25 cellular contexts compared by ENCODE assay signal in the genomic region with DNA sequence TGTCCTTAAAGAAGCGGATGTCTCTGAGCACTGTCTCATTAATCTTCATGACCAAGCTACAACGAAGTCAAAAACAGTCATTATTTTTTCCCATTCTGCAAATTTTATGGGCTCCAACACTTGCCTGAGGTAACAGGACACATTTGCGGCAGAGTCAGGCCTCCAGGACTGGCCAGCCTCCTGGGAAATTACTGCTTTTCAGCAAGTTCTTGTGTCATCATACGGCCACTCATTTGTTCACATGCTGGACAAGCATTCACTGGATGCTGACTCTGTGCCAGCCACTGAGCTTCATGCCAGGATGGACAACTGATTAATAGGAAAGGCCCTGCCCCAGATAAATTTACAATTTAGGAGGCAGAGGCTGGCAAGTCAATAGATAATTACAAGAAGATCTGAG.
DNase-seq lines count a peak whose midpoint lies in the region; ATAC-seq and TF ChIP-seq lines count a peak whose summit lies in the region.
"Had no signal": no experiment of that assay in that cellular context is flagged by ENCODE, and none has a peak within 500 bp of the region (broad histone marks: within the 10 kb centered on the region; RNA-seq: fewer than 3 reads in every experiment).

No MANE protein-coding gene starts in this region.

- in situ Hi-C loops in mammary epithelial cell (cut with MboI; ENCODE audit: low sequenced_read_pairs in 2 of 2) = no loop called here

- H3K4me1 ChIP-seq in mammary epithelial cell (ENCODE audit: insufficient read depth, low read length) (peaks cover 60% of the 10 kb centered on the region), hepatocyte (ENCODE audit: insufficient read depth) (peaks cover 4% of the 10 kb centered on the region), suprapubic skin (peaks cover 57% of the 10 kb centered on the region)
- H3K4me1 ChIP-seq in naive thymus-derived CD4-positive, alpha-beta T cell (ENCODE audit: control insufficient read depth in 2 of 2, insufficient read depth in 2 of 2, low read length in 2 of 2) = no peaks in the 10 kb centered on the region
- H3K4me1 ChIP-seq: esophagus muscularis mucosa, tibial nerve had no signal

- TF ChIP-seq CTCF in mammary epithelial cell (conservative IDR thresholded peaks at IDR 0.05 in 1 of 2, IDR thresholded peaks at IDR 0.05 in 1 of 2; ENCODE audit: extremely low read depth in 1 of 2, insufficient read depth in 1 of 2, low read depth in 1 of 2, low read length in 2 of 2) (no peak), hepatocyte (IDR thresholded peaks at IDR 0.05; ENCODE audit: poor library complexity) (no peak), suprapubic skin (IDR thresholded peaks at IDR 0.05) (no peak)

- H4K20me1 ChIP-seq in mammary epithelial cell (ENCODE audit: insufficient read depth, low read length) = no peaks in the 10 kb centered on the region
- no peaks in the 10 kb centered on the region for H4K20me1 ChIP-seq in hepatocyte (ENCODE audit: insufficient read depth, poor library complexity, severe bottlenecking)

- BruUV-seq in mammary epithelial cell (replicated peaks; lab: Mats Ljungman, UMichigan) = no TSS peak

- H3K4me3 Mint-ChIP-seq in naive thymus-derived CD4-positive, alpha-beta T cell = no peak overlapping the region
- no peak overlapping the region for H3K4me3 Mint-ChIP-seq in activated naive CD8-positive, alpha-beta T cell treated with anti-CD3 and anti-CD28 coated beads for 36 hours
- H3K4me3 Mint-ChIP-seq: activated CD4-positive, alpha-beta T cell treated with anti-CD3 and anti-CD28 coated beads, Interleukin-2, amount 10 ng/mL, durations not matched to agents 7 days and 5 days; activated naive CD8-positive, alpha-beta T cell treated with anti-CD3 and anti-CD28 coated beads, Interleukin-2, amount 50 U/mL, for 24 hours; B cell had no signal

- H3K9me3 ChIP-seq in mammary epithelial cell (replicated peaks; ENCODE audit: insufficient read depth, low read length) = no peaks in the 10 kb centered on the region
- no peaks in the 10 kb centered on the region for H3K9me3 ChIP-seq in hepatocyte (ENCODE audit: low read depth)
- H3K9me3 ChIP-seq in suprapubic skin = no peaks in the 10 kb centered on the region
- no peaks in the 10 kb centered on the region for H3K9me3 ChIP-seq in naive thymus-derived CD4-positive, alpha-beta T cell (ENCODE audit: control insufficient read depth in 2 of 3, low read length in 3 of 3)
- H3K9me3 ChIP-seq: esophagus muscularis mucosa, heart left ventricle, left ventricle myocardium inferior, tibial nerve had no signal

- ATAC-seq in naive thymus-derived CD4-positive, alpha-beta T cell = no peak
- ATAC-seq: activated naive CD8-positive, alpha-beta T cell treated with anti-CD3 and anti-CD28 coated beads, Interleukin-2, amount 50 U/mL, for 24 hours; heart left ventricle; stimulated activated naive CD8-positive, alpha-beta T cell treated with anti-CD3 and anti-CD28 coated beads, Interleukin-15, Interleukin-2, amounts not matched to agents 100 U/mL and 50 U/mL, for 24 hours had no signal

- H3K9ac ChIP-seq in mammary epithelial cell (ENCODE audit: insufficient read depth, low read length) = peak overlapping the region; percentile 25

- H3K4me2 ChIP-seq in mammary epithelial cell (ENCODE audit: insufficient read depth, low read depth, low read length) (no peak overlapping the region), hepatocyte (no peak overlapping the region)

- no peaks in the 10 kb centered on the region for H3K27me3 Mint-ChIP-seq in naive thymus-derived CD4-positive, alpha-beta T cell
- peaks cover 4% of the 10 kb centered on the region for H3K27me3 Mint-ChIP-seq in activated naive CD8-positive, alpha-beta T cell treated with anti-CD3 and anti-CD28 coated beads for 36 hours
- H3K27me3 Mint-ChIP-seq: activated CD4-positive, alpha-beta T cell treated with anti-CD3 and anti-CD28 coated beads, Interleukin-2, amount 10 ng/mL, durations not matched to agents 7 days and 5 days; activated naive CD8-positive, alpha-beta T cell treated with anti-CD3 and anti-CD28 coated beads, Interleukin-2, amount 50 U/mL, for 24 hours; B cell had no signal

- peaks cover 0 to 2% (median 0%) of the 10 kb centered on the region in 11 donors for H3K9me3 Mint-ChIP-seq in naive thymus-derived CD4-positive, alpha-beta T cell
- no peaks in the 10 kb centered on the region for H3K9me3 Mint-ChIP-seq in activated naive CD8-positive, alpha-beta T cell treated with anti-CD3 and anti-CD28 coated beads for 36 hours
- H3K9me3 Mint-ChIP-seq: activated CD4-positive, alpha-beta T cell treated with anti-CD3 and anti-CD28 coated beads, Interleukin-2, amount 10 ng/mL, durations not matched to agents 7 days and 5 days; activated naive CD8-positive, alpha-beta T cell treated with anti-CD3 and anti-CD28 coated beads, Interleukin-2, amount 50 U/mL, for 24 hours; activated T-helper 2 cell treated with anti-CD3 and anti-CD28 coated beads, Interferon-gamma antibody, Interleukin-2, Interleukin-4, amounts not matched to agents 10 μg/mL and 5 μg/mL and 100 μg/mL, durations not matched to agents 14 hours and 24 hours and 36 hours had no signal

- no peak overlapping the region for H3K4me3 ChIP-seq in mammary epithelial cell (replicated peaks in 1 of 3; ENCODE audit: insufficient read depth in 1 of 3, low read depth in 2 of 3, low read length in 3 of 3)
- H3K4me3 ChIP-seq in hepatocyte = no peak overlapping the region
- no peak overlapping the region for H3K4me3 ChIP-seq in suprapubic skin
- no peak overlapping the region for H3K4me3 ChIP-seq in naive thymus-derived CD4-positive, alpha-beta T cell (ENCODE audit: low read length)
- H3K4me3 ChIP-seq: cardiac muscle cell, esophagus muscularis mucosa, heart left ventricle, left ventricle myocardium inferior, tibial nerve had no signal

- H3K27me3 ChIP-seq in mammary epithelial cell (ENCODE audit: insufficient read depth, low read length) (no peaks in the 10 kb centered on the region), hepatocyte (no peaks in the 10 kb centered on the region), suprapubic skin (no peaks in the 10 kb centered on the region)
- no peaks in the 10 kb centered on the region for H3K27me3 ChIP-seq in naive thymus-derived CD4-positive, alpha-beta T cell (ENCODE audit: control insufficient read depth in 2 of 2, insufficient read depth in 2 of 2, low read length in 2 of 2)
- H3K27me3 ChIP-seq: cardiac muscle cell, esophagus muscularis mucosa, heart left ventricle, tibial nerve had no signal

- 94% methylated on average over 4 of the region's 4 CpGs for WGBS in mammary epithelial cell (ENCODE audit: low coverage, missing lambda C conversion rate)
- WGBS in hepatocyte (ENCODE audit: low lambda C conversion rate, missing lambda C conversion rate) = 87% methylated on average over 4 of the region's 4 CpGs
- 65% methylated on average over 4 of the region's 4 CpGs for WGBS in suprapubic skin

- no peak for TF ChIP-seq POLR2A in suprapubic skin (IDR thresholded peaks at IDR 0.05)

- peak; percentile 64 for DNase-seq in M059J (ENCODE audit: low read depth)
- no peak for DNase-seq in mammary epithelial cell
- no peak for DNase-seq in hepatocyte (ENCODE audit: low spot score)
- DNase-seq in suprapubic skin (ENCODE audit: low spot score in 2 of 2) = no peak
- no peak for DNase-seq in naive thymus-derived CD4-positive, alpha-beta T cell
- no peak for DNase-seq in activated naive CD8-positive, alpha-beta T cell treated with anti-CD3 and anti-CD28 coated beads for 36 hours
- no peak for DNase-seq in cerebellum (ENCODE audit: low spot score)
- DNase-seq: activated CD4-positive, alpha-beta T cell treated with anti-CD3 and anti-CD28 coated beads, Interleukin-2, amount 10 ng/mL, durations not matched to agents 7 days and 5 days; activated naive CD8-positive, alpha-beta T cell treated with anti-CD3 and anti-CD28 coated beads, Interleukin-2, amount 50 U/mL, for 24 hours; DMS79 treated with DMSO at 0.1 percent for 48 hours; heart left ventricle; left ventricle myocardium inferior; NCI-H1417 treated with DMSO at 0.1 percent for 48 hours; NCI-H526 treated with DMSO at 0.1 percent for 48 hours; SHP77; small intestine; stimulated activated CD4-positive, alpha-beta T cell treated with anti-CD3 and anti-CD28 coated beads, Interleukin-4, amount 100 ng/mL, for 1 hour; stimulated activated naive CD8-positive, alpha-beta T cell treated with anti-CD3 and anti-CD28 coated beads, Interleukin-15, Interleukin-2, amounts not matched to agents 100 U/mL and 50 U/mL, for 24 hours; T-helper 1 cell had no signal

- TF ChIP-seq EP300 in suprapubic skin (IDR thresholded peaks at IDR 0.05) = no peak

- H3K9me2 ChIP-seq in hepatocyte (replicated peaks; ENCODE audit: insufficient read depth) = no peaks in the 10 kb centered on the region

- intact Hi-C loops in mammary epithelial cell (cut with micrococcal nuclease) = loop anchor here (5.0 kb wide), 1 partner anchor 1063 kb away; a partner anchor contains a TSS
- intact Hi-C loops in naive thymus-derived CD4-positive, alpha-beta T cell (cut with micrococcal nuclease) = no loop called here

- dilution Hi-C loops in mammary epithelial cell (cut with HindIII; ENCODE audit: low sequenced_read_pairs) = loop anchor here (5.0 kb wide), 1 partner anchor 93 kb away; no protein-coding TSS in a partner anchor

- H3K27ac ChIP-seq in mammary epithelial cell (ENCODE audit: insufficient read depth, low read depth, low read length) = peak overlapping the region; percentile 99
- H3K27ac ChIP-seq in hepatocyte = peak overlapping the region; percentile 55
- H3K27ac ChIP-seq in suprapubic skin = peak overlapping the region; percentile 87
- H3K27ac ChIP-seq in naive thymus-derived CD4-positive, alpha-beta T cell (ENCODE audit: low read depth, low read length) = no peak overlapping the region
- H3K27ac ChIP-seq: cardiac muscle cell, esophagus muscularis mucosa, heart left ventricle, left ventricle myocardium inferior, tibial nerve had no signal

- H3K4me1 Mint-ChIP-seq in naive thymus-derived CD4-positive, alpha-beta T cell = no peaks in the 10 kb centered on the region
- H3K4me1 Mint-ChIP-seq in activated naive CD8-positive, alpha-beta T cell treated with anti-CD3 and anti-CD28 coated beads for 36 hours = no peaks in the 10 kb centered on the region
- H3K4me1 Mint-ChIP-seq: activated CD4-positive, alpha-beta T cell treated with anti-CD3 and anti-CD28 coated beads, Interleukin-2, amount 10 ng/mL, durations not matched to agents 7 days and 5 days; activated naive CD8-positive, alpha-beta T cell treated with anti-CD3 and anti-CD28 coated beads, Interleukin-2, amount 50 U/mL, for 24 hours; B cell had no signal

- no peaks in the 10 kb centered on the region for H3K36me3 Mint-ChIP-seq in naive thymus-derived CD4-positive, alpha-beta T cell
- H3K36me3 Mint-ChIP-seq in activated naive CD8-positive, alpha-beta T cell treated with anti-CD3 and anti-CD28 coated beads for 36 hours = no peaks in the 10 kb centered on the region

- POLR2A ChIA-PET in naive thymus-derived CD4-positive, alpha-beta T cell (lab: Charles Lee) = no interaction called here

- H3K79me2 ChIP-seq in mammary epithelial cell (ENCODE audit: insufficient read depth, low read length) (no peaks in the 10 kb centered on the region), hepatocyte (no peaks in the 10 kb centered on the region)

- H2AFZ ChIP-seq in mammary epithelial cell (ENCODE audit: low read depth, low read length) (no peak overlapping the region), hepatocyte (no peak overlapping the region)

- H3K27ac Mint-ChIP-seq in naive thymus-derived CD4-positive, alpha-beta T cell = peak overlapping the region in 1 of 9 donors; percentile 63
- no peak overlapping the region for H3K27ac Mint-ChIP-seq in activated naive CD8-positive, alpha-beta T cell treated with anti-CD3 and anti-CD28 coated beads for 36 hours
- H3K27ac Mint-ChIP-seq: activated CD4-positive, alpha-beta T cell treated with anti-CD3 and anti-CD28 coated beads, Interleukin-2, amount 10 ng/mL, durations not matched to agents 7 days and 5 days; activated naive CD8-positive, alpha-beta T cell treated with anti-CD3 and anti-CD28 coated beads, Interleukin-2, amount 50 U/mL, for 24 hours; activated T-helper 2 cell treated with anti-CD3 and anti-CD28 coated beads, Interferon-gamma antibody, Interleukin-2, Interleukin-4, amounts not matched to agents 10 μg/mL and 5 μg/mL and 100 μg/mL, durations not matched to agents 14 hours and 24 hours and 36 hours; B cell; progenitor cell of endocrine pancreas had no signal

- CTCF ChIA-PET in mammary epithelial cell (lab: Charles Lee; ENCODE audit: low non-redundant PET) = no interaction called here
- CTCF ChIA-PET in naive thymus-derived CD4-positive, alpha-beta T cell (lab: Charles Lee) = no interaction called here

- H3K36me3 ChIP-seq in mammary epithelial cell (ENCODE audit: insufficient read depth, low read length) (no peaks in the 10 kb centered on the region), hepatocyte (replicated peaks; ENCODE audit: insufficient read depth, low read depth) (no peaks in the 10 kb centered on the region), suprapubic skin (no peaks in the 10 kb centered on the region)
- H3K36me3 ChIP-seq in naive thymus-derived CD4-positive, alpha-beta T cell (ENCODE audit: control insufficient read depth in 2 of 3, insufficient read depth in 3 of 3, low read length in 3 of 3) = no peaks in the 10 kb centered on the region
- H3K36me3 ChIP-seq: cardiac muscle cell, esophagus muscularis mucosa, heart left ventricle, left ventricle myocardium inferior, tibial nerve had no signal
